16 cellular contexts compared by ENCODE assay signal in the genomic region with DNA sequence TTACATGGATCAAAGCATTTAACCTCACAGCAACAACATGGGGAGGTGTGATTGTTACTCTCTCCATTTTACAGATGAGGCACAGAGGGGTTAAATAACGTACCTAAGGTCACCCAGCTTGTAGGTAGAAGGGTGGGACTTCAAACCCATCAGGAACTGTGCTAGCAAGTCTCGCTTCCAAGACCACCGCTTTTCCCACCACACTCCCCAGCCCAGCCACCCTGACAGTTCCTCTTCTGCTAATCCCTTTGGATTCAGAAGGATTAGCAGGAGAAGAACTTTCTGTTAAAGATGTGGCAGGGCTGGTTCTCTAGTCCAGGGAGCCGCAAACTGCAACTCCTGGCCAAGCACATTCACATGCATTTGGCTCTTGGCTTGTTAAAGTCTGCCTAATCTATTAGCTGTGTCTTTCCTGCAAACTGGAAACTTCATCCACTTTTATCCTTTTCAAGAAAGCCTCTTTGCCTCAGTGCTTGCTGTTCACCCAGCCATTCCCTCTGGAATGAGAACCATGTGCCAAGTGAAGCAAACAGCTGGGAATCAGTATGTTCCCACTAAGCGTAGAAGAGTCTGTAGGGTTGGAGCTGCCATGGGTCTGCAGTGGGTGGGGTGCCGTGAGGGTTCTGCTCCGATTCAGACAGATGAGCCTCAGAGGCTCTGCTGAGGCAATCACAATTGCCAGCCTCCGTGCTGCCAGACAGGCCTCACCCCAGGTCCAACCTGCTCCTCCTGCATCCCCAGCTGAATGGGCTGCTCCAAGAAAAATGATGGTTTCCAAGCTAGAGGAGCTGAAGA.
"Had no signal": no experiment of that assay in that cellular context is flagged by ENCODE, and none has a peak within 500 bp of the region (broad histone marks: within the 10 kb centered on the region; RNA-seq: fewer than 3 reads in every experiment).

No MANE protein-coding gene starts in this region.

- DNase-seq: activated B cell treated with CpG ODN at 0.5 μM for 24 hours; activated CD4-positive, alpha-beta T cell treated with anti-CD3 and anti-CD28 coated beads, Interleukin-2, amount 10 ng/mL, durations not matched to agents 7 days and 5 days; foreskin fibroblast; hippocampal formation; kidney; ovary; sigmoid colon; stimulated activated CD4-positive, alpha-beta T cell treated with anti-CD3 and anti-CD28 coated beads, Interleukin-12 subunit alpha, Interleukin-12 subunit beta, amount 100 ng/mL, for 4 hours; stimulated activated CD4-positive, alpha-beta T cell treated with anti-CD3 and anti-CD28 coated beads, Interleukin-2, amount 100 ng/mL, for 24 hours had no signal

- H3K4me1 ChIP-seq: ascending aorta, breast epithelium, sigmoid colon had no signal

- H3K9me3 Mint-ChIP-seq: activated B cell treated with CpG ODN at 0.5 μM for 24 hours; activated CD4-positive, alpha-beta T cell treated with anti-CD3 and anti-CD28 coated beads, Interleukin-2, amount 10 ng/mL, durations not matched to agents 7 days and 5 days; activated naive CD4-positive, alpha-beta T cell treated with anti-CD3 and anti-CD28 coated beads for 36 hours; activated T-helper 2 cell treated with anti-CD3 and anti-CD28 coated beads, Interferon-gamma antibody, Interleukin-2, Interleukin-4, amounts not matched to agents 10 μg/mL and 5 μg/mL and 100 μg/mL, durations not matched to agents 14 hours and 24 hours and 36 hours; neural crest cell had no signal

- H3K4me3 Mint-ChIP-seq: activated B cell treated with CpG ODN at 0.5 μM for 24 hours; activated CD4-positive, alpha-beta T cell treated with anti-CD3 and anti-CD28 coated beads, Interleukin-2, amount 10 ng/mL, durations not matched to agents 7 days and 5 days; activated naive CD4-positive, alpha-beta T cell treated with anti-CD3 and anti-CD28 coated beads for 36 hours; neural crest cell had no signal

- H3K4me3 ChIP-seq: ascending aorta, breast epithelium, ovary, sigmoid colon, thoracic aorta had no signal

- H3K4me1 Mint-ChIP-seq: activated B cell treated with CpG ODN at 0.5 μM for 24 hours had no signal

- ATAC-seq: esophagus mucosa had no signal

- H3K36me3 ChIP-seq: breast epithelium, ovary had no signal

- FAIRE-seq: kidney had no signal

- H3K9me3 ChIP-seq: ascending aorta, ovary, sigmoid colon, thoracic aorta had no signal

- H3K27ac Mint-ChIP-seq: activated B cell treated with CpG ODN at 0.5 μM for 24 hours; activated CD4-positive, alpha-beta T cell treated with anti-CD3 and anti-CD28 coated beads, Interleukin-2, amount 10 ng/mL, durations not matched to agents 7 days and 5 days; activated naive CD4-positive, alpha-beta T cell treated with anti-CD3 and anti-CD28 coated beads for 36 hours; activated T-helper 2 cell treated with anti-CD3 and anti-CD28 coated beads, Interferon-gamma antibody, Interleukin-2, Interleukin-4, amounts not matched to agents 10 μg/mL and 5 μg/mL and 100 μg/mL, durations not matched to agents 14 hours and 24 hours and 36 hours had no signal

- H3K27me3 ChIP-seq: ascending aorta, breast epithelium, ovary, sigmoid colon had no signal

- H3K27ac ChIP-seq: ascending aorta, breast epithelium, ovary, sigmoid colon, thoracic aorta had no signal

- H3K27me3 Mint-ChIP-seq: activated B cell treated with CpG ODN at 0.5 μM for 24 hours; activated CD4-positive, alpha-beta T cell treated with anti-CD3 and anti-CD28 coated beads, Interleukin-2, amount 10 ng/mL, durations not matched to agents 7 days and 5 days had no signal
